In the genomic region with DNA sequence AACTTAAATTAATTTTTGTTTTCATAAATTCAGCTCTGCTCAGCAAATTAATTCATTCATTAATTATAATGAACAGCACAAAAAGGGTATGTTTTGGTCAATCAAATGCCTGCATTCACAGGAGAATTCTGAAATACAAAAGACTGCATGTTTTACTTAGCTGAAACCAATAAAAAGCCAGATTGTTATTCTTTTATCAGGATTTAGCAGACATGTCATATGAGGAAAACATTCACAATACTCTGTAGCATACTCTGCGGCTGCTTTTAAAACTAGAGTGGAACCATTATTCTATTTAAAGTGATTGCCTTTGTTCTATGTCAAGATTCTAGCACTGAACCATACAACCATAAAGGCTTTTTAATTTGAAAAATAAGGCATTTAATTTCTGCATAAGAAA, we compare ENCODE assay signal across 21 cellular contexts. TPM values are rescaled to one million over a fixed set of nuclear protein-coding genes. Genes with fewer than 3 reads are reported as not detected.
DNase-seq lines count a peak whose midpoint lies in the region; ATAC-seq, FAIRE-seq and TF ChIP-seq lines count a peak whose summit lies in the region.
"Had no signal": no experiment of that assay in that cellular context is flagged by ENCODE, and none has a peak within 500 bp of the region (broad histone marks: within the 10 kb centered on the region; RNA-seq: fewer than 3 reads in every experiment).

No MANE protein-coding gene starts in this region.

- POLR2A ChIA-PET in A549 (lab: Yijun Ruan, JAX), result no interaction called here

- in situ Hi-C loops in SK-MEL-5 (cut with HindIII; ENCODE audit: low pct_unique_long_range_greater_than_20kb, low sequenced_read_pairs), result no loop called here

- no peak overlapping the region for H3K4me2 ChIP-seq in A549
- H3K4me2 ChIP-seq: BLaER1 treated with 17β-estradiol and CSF1 and Interleukin-3, amounts not matched to agents 10 nM and 100 nM had no signal

- no peak for FAIRE-seq in A549 (lab: Jason Lieb, UNC)
- FAIRE-seq: A204.1, D721Med, G401.6, GM12891, GM19239 had no signal

- TF ChIP-seq POLR2A in A549 (IDR thresholded peaks at IDR 0.05; ENCODE audit: low read length) (no peak), upper lobe of left lung (IDR thresholded peaks at IDR 0.05) (no peak)

- CTCF ChIA-PET in A549 (lab: Yijun Ruan, JAX), result no interaction called here

- 60% methylated on average over 1 of the region's 1 CpG for WGBS in A549 (ENCODE audit: missing lambda C conversion rate)
- WGBS in upper lobe of left lung, 2 donors, result 82 to 91% methylated on average over 1 of the region's 1 CpG

- intact Hi-C loops in dorsolateral prefrontal cortex (cut with DNase I), result no loop called here

- H3K9me3 ChIP-seq in A549 (no peaks in the 10 kb centered on the region), SJCRH30 (replicated peaks) (no peaks in the 10 kb centered on the region), upper lobe of left lung (no peaks in the 10 kb centered on the region)
- H3K9me3 ChIP-seq: BLaER1 treated with 17β-estradiol and CSF1 and Interleukin-3, amounts not matched to agents 10 nM and 100 nM; Caco-2 had no signal

- H3K27ac ChIP-seq in A549, result no peak overlapping the region
- peak overlapping the region in 31 of 59 donors; percentile 4 to 71 (median 43) for H3K27ac ChIP-seq in dorsolateral prefrontal cortex
- no peak overlapping the region for H3K27ac ChIP-seq in SJCRH30
- no peak overlapping the region for H3K27ac ChIP-seq in upper lobe of left lung
- H3K27ac ChIP-seq: BLaER1 treated with 17β-estradiol and CSF1 and Interleukin-3, amounts not matched to agents 10 nM and 100 nM; C4-2B had no signal

- TF ChIP-seq EP300 in A549 (IDR thresholded peaks at IDR 0.05) (no peak), upper lobe of left lung (IDR thresholded peaks at IDR 0.05) (no peak)

- no peaks in the 10 kb centered on the region for H3K36me3 ChIP-seq in SJCRH30
- H3K36me3 ChIP-seq in upper lobe of left lung, result no peaks in the 10 kb centered on the region
- H3K36me3 ChIP-seq: BLaER1 treated with 17β-estradiol and CSF1 and Interleukin-3, amounts not matched to agents 10 nM and 100 nM had no signal

- H3K4me3 ChIP-seq in A549 (no peak overlapping the region), dorsolateral prefrontal cortex (peak overlapping the region in 1 of 59 donors; percentile 4), SJCRH30 (no peak overlapping the region), upper lobe of left lung (no peak overlapping the region)
- H3K4me3 ChIP-seq: BLaER1 treated with 17β-estradiol and CSF1 and Interleukin-3, amounts not matched to agents 10 nM and 100 nM had no signal

- H3K4me1 ChIP-seq in A549 (no peaks in the 10 kb centered on the region), SJCRH30 (no peaks in the 10 kb centered on the region), upper lobe of left lung (no peaks in the 10 kb centered on the region)
- H3K4me1 ChIP-seq: Caco-2 had no signal

- H3K27me3 ChIP-seq in dorsolateral prefrontal cortex (no peaks in the 10 kb centered on the region), SJCRH30 (0 out of 2 replicates have a peak, but pooled peaks cover 3% of the 10 kb centered on the region), upper lobe of left lung (no peaks in the 10 kb centered on the region)
- H3K27me3 ChIP-seq: BLaER1 treated with 17β-estradiol and CSF1 and Interleukin-3, amounts not matched to agents 10 nM and 100 nM had no signal

- DNase-seq in A549 (ENCODE audit: low read depth in 1 of 2, low spot score in 1 of 2) (no peak), SK-MEL-5 (ENCODE audit: low read depth, low spot score) (peak; percentile 52), dorsolateral prefrontal cortex (no peak), foreskin melanocyte (peak; percentile 46), NCI-H510A treated with DMSO at 0.1 percent for 48 hours (lab: John Stamatoyannopoulos, UW) (no peak), SJCRH30 (no peak), upper lobe of left lung (no peak)
- DNase-seq: 8988T; AML-193; Caco-2; Calu3; CD4-positive, alpha-beta T cell; CD8-positive, alpha-beta T cell; GF-D8 had no signal

- TF ChIP-seq CTCF in A549 (IDR thresholded peaks at IDR 0.05) (no peak), dorsolateral prefrontal cortex (IDR thresholded peaks at IDR 0.05 in 54 of 56, conservative IDR thresholded peaks at IDR 0.05 in 2 of 56; ENCODE audit: low read depth in 1 of 56, partially characterized antibody in 56 of 56) (no peak), upper lobe of left lung (IDR thresholded peaks at IDR 0.05) (no peak)

- TF ChIP-seq RAD21 in A549 (conservative IDR thresholded peaks at IDR 0.05 in 1 of 2, IDR thresholded peaks at IDR 0.05 in 1 of 2), result no peak

- no peak for ATAC-seq in A549
- no peak for ATAC-seq in upper lobe of left lung (ENCODE audit: low FRiP score in 2 of 2)
- ATAC-seq: CD8-positive, alpha-beta T cell had no signal

TF ChIP-seq in A549, 52 proteins besides CTCF, POLR2A, EP300 and RAD21:
- TF ChIP-seq MAFK (IDR thresholded peaks at IDR 0.05; ENCODE audit: partially characterized antibody), result peak; percentile 11
- TF ChIP-seq, protein P1, sequence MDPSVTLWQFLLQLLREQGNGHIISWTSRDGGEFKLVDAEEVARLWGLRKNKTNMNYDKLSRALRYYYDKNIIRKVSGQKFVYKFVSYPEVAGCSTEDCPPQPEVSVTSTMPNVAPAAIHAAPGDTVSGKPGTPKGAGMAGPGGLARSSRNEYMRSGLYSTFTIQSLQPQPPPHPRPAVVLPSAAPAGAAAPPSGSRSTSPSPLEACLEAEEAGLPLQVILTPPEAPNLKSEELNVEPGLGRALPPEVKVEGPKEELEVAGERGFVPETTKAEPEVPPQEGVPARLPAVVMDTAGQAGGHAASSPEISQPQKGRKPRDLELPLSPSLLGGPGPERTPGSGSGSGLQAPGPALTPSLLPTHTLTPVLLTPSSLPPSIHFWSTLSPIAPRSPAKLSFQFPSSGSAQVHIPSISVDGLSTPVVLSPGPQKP (IDR thresholded peaks at IDR 0.05; ENCODE audit: low read depth, low read length), result no peak

RNA-seq across cellular contexts. Expression of gene CTTNBP2, which starts 19.1 kb away (rescaled TPM):
- 0.18 and 0.26 TPM in 2 replicates for polyA plus RNA-seq in A549 (2011; rRNA removed)
- 0.03 and 0.05 TPM in 2 replicates for polyA plus RNA-seq in A549 (2012; cell fraction: cytosol; rRNA removed)
- polyA plus RNA-seq in A549 (2012; cell fraction: nucleus; rRNA removed), result 0.05 and 0.11 TPM in 2 replicates
- polyA plus RNA-seq in A549 (2017; fragmentation: RNase III; extraction: RNeasy Plus Mini Kit Qiagen cat#74134 plus additional on column Dnase treatment), result 0.21 to 0.33 TPM (median 0.25 TPM) in 3 replicates
- polyA minus RNA-seq in A549 (2011; rRNA and poly(A)+ RNA removed), result 0.21 and 0.88 TPM in 2 replicates
- 43.3 and 46.3 TPM in 2 replicates for total RNA-seq in SK-MEL-5 (2014; rRNA removed; shearing (Covaris generic))
- polyA plus RNA-seq in SK-MEL-5 (2015; cell fraction: cytosol; rRNA removed), result 31.2 and 43.6 TPM in 2 replicates
- 55.5 and 65.0 TPM in 2 replicates for polyA plus RNA-seq in SK-MEL-5 (2015; cell fraction: nucleus; rRNA removed)
- total RNA-seq in dorsolateral prefrontal cortex, result 100 to 1,000 TPM in 1 of 120 experiments, 10 to 100 TPM in 119; 32.0 to 119 (median 57.5) TPM
- 0.38 and 0.43 TPM in 2 replicates for total RNA-seq in SJCRH30 (2014; rRNA removed; shearing (Covaris generic))
- total RNA-seq in upper lobe of left lung, result 1 to 10 TPM; 3.3 to 7.0 (median 5.1) TPM
- total RNA-seq: CD4-positive, alpha-beta T cell; CD8-positive, alpha-beta T cell had no signal

Comparison
In these comparisons a context has a peak if more than half of its experiments do, and no peak if none do; other contexts are left out.
1. DNase-seq: peak in SK-MEL-5 (single experiment) and foreskin melanocyte (single experiment); none in A549 (0 of 2), dorsolateral prefrontal cortex (0 of 10), NCI-H510A treated with DMSO at 0.1 percent for 48 hours (single experiment), SJCRH30 (0 of 2) and upper lobe of left lung (0 of 2).
2. H3K27ac ChIP-seq: peak in dorsolateral prefrontal cortex (31 of 59); none in A549 (0 of 2), SJCRH30 (single experiment) and upper lobe of left lung (0 of 4).